ENCODE assay signal across 28 cellular contexts in the genomic region with DNA sequence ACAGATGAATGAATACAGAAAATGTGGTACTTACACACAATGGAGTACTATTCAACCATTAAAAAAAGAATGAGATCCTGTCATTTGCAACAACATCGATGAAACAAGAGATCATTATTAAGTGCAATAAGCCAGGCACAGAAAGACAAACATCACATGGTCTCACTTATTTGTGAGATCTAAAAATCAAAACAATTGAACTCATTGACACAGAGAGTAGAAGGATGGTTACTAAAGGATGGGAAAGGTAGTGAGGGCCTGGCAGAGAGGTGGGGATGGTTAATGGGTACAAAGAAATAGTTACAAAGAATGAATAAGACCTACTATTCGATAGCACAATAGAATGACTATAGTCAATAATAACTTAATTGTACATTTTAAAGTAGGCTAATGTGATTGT.
"Had no signal": no experiment of that assay in that cellular context is flagged by ENCODE, and none has a peak within 500 bp of the region (broad histone marks: within the 10 kb centered on the region; RNA-seq: fewer than 3 reads in every experiment).

No MANE protein-coding gene starts in this region.

- H3K4me2 ChIP-seq: hepatocyte had no signal

- H3K27ac ChIP-seq: colonic mucosa, coronary artery, dorsolateral prefrontal cortex, epithelial cell of prostate, esophagus muscularis mucosa, esophagus squamous epithelium, foreskin keratinocyte, gastrocnemius medialis, heart left ventricle, heart right ventricle, hepatocyte had no signal

- H3K79me2 ChIP-seq: hepatocyte had no signal

- H3K27me3 Mint-ChIP-seq: dendritic cell treated with granulocyte-macrophage colony-stimulating factor and Interleukin-4, amounts not matched to agents 40 ng/mL and 50 ng/mL, for 4 days; effector memory CD8-positive, alpha-beta T cell had no signal

- H3K9me3 ChIP-seq: colonic mucosa, esophagus squamous epithelium, gastrocnemius medialis had no signal

- H3K36me3 ChIP-seq: colonic mucosa, esophagus muscularis mucosa, esophagus squamous epithelium, gastrocnemius medialis, heart left ventricle, heart right ventricle had no signal

- H3K4me3 ChIP-seq: colonic mucosa, coronary artery, dorsolateral prefrontal cortex, esophagus muscularis mucosa, esophagus squamous epithelium, gastrocnemius medialis, heart left ventricle, heart right ventricle, hepatocyte had no signal

- FAIRE-seq: colon, endometrium, endothelial cell of umbilical vein, frontal cortex had no signal

- ATAC-seq: effector memory CD8-positive, alpha-beta T cell; esophagus mucosa; foreskin keratinocyte; gastrocnemius medialis; heart left ventricle; heart right ventricle had no signal

- DNase-seq: colonic mucosa; cortex of kidney; dermis blood vessel endothelial cell; dorsolateral prefrontal cortex; effector CD4-positive, alpha-beta T cell; effector CD8-positive, alpha-beta T cell; effector memory CD4-positive, alpha-beta T cell; effector memory CD8-positive, alpha-beta T cell; endodermal cell; erythroblast; esophagus squamous epithelium; foreskin fibroblast; foreskin keratinocyte; gastrocnemius medialis; glutamatergic neuron; head of caudate nucleus; heart left ventricle; heart right ventricle had no signal

- H3K4me3 Mint-ChIP-seq: dendritic cell treated with granulocyte-macrophage colony-stimulating factor and Interleukin-4, amounts not matched to agents 40 ng/mL and 50 ng/mL, for 4 days; effector memory CD8-positive, alpha-beta T cell; endodermal cell had no signal

- H2AFZ ChIP-seq: hepatocyte had no signal

- H3K4me1 ChIP-seq: colonic mucosa, esophagus muscularis mucosa, esophagus squamous epithelium, foreskin keratinocyte, gastrocnemius medialis, heart left ventricle, heart right ventricle had no signal

- H3K27me3 ChIP-seq: colonic mucosa, dorsolateral prefrontal cortex, esophagus muscularis mucosa, esophagus squamous epithelium, foreskin keratinocyte, gastrocnemius medialis, heart left ventricle, heart right ventricle, hepatocyte had no signal

- H3K27ac Mint-ChIP-seq: dendritic cell treated with granulocyte-macrophage colony-stimulating factor and Interleukin-4, amounts not matched to agents 40 ng/mL and 50 ng/mL, for 4 days; effector memory CD8-positive, alpha-beta T cell; endodermal cell had no signal
